13 cellular contexts compared by ENCODE assay signal in genomic region chr2:207161247-207161646, GRCh38. TPM values are rescaled to one million over a fixed set of nuclear protein-coding genes. Genes with fewer than 3 reads are reported as not detected.
DNase-seq lines count a peak whose midpoint lies in the region; ATAC-seq, FAIRE-seq and TF ChIP-seq lines count a peak whose summit lies in the region.
"Had no signal": no experiment of that assay in that cellular context is flagged by ENCODE, and none has a peak within 500 bp of the region (broad histone marks: within the 10 kb centered on the region; RNA-seq: fewer than 3 reads in every experiment).

No MANE protein-coding gene starts in this region.

- H3K27me3 Mint-ChIP-seq in activated T-cell treated with anti-CD3 and anti-CD28 coated beads, Interleukin-2, amount 50 U/mL, for 72 hours (ENCODE audit: low read depth), result peaks cover 12% of the 10 kb centered on the region
- H3K27me3 Mint-ChIP-seq in activated T-cell treated with anti-CD3 and anti-CD28 coated beads, Interleukin-2, amount 50 U/mL, for 4 hours (ENCODE audit: low read depth), result peaks cover 8% of the 10 kb centered on the region
- H3K27me3 Mint-ChIP-seq: activated naive CD8-positive, alpha-beta T cell treated with anti-CD3 and anti-CD28 coated beads, Interleukin-2, amount 10 ng/mL, durations not matched to agents 7 days and 5 days had no signal

- TF ChIP-seq CTCF in astrocyte of the cerebellum (IDR thresholded peaks at IDR 0.05; ENCODE audit: low read depth, low read length, missing control alignments) (no peak), kidney (IDR thresholded peaks at IDR 0.05; ENCODE audit: borderline replicate concordance, extremely low read depth, insufficient read depth) (no peak), thyroid gland (IDR thresholded peaks at IDR 0.05) (no peak), D721Med (IDR thresholded peaks at IDR 0.05; ENCODE audit: insufficient read depth, missing control alignments) (no peak)

- H3K36me3 ChIP-seq in kidney (ENCODE audit: control insufficient read depth in 1 of 2, insufficient read depth in 2 of 2, low read length in 2 of 2) (no peaks in the 10 kb centered on the region), thyroid gland (no peaks in the 10 kb centered on the region)
- H3K36me3 ChIP-seq: WERI-Rb-1 had no signal

- H3K27ac ChIP-seq in kidney (ENCODE audit: low read depth in 2 of 2, low read length in 2 of 2) (peak overlapping the region; percentile 30 to 38), thyroid gland (peak overlapping the region in 2 of 3 donors; percentile 96 to 100)
- H3K27ac ChIP-seq: C4-2B, WERI-Rb-1 had no signal

- in situ Hi-C loops in astrocyte of the cerebellum (cut with HindIII; ENCODE audit: low sequenced_read_pairs), result no loop called here

- peaks cover 82% of the 10 kb centered on the region for H3K4me1 Mint-ChIP-seq in activated T-cell treated with anti-CD3 and anti-CD28 coated beads, Interleukin-2, amount 50 U/mL, for 72 hours (ENCODE audit: low read depth)
- H3K4me1 Mint-ChIP-seq in activated T-cell treated with anti-CD3 and anti-CD28 coated beads, Interleukin-2, amount 50 U/mL, for 4 hours (ENCODE audit: low read depth), result peaks cover 70% of the 10 kb centered on the region

- peaks cover 11 to 15% of the 10 kb centered on the region in 2 donors for H3K36me3 Mint-ChIP-seq in activated T-cell treated with anti-CD3 and anti-CD28 coated beads, Interleukin-2, amount 50 U/mL, for 72 hours (ENCODE audit: insufficient read depth in 2 of 2)
- peaks cover 9% of the 10 kb centered on the region for H3K36me3 Mint-ChIP-seq in activated T-cell treated with anti-CD3 and anti-CD28 coated beads, Interleukin-2, amount 50 U/mL, for 4 hours (ENCODE audit: insufficient read depth)

- no peak for TF ChIP-seq POLR2A in thyroid gland (IDR thresholded peaks at IDR 0.05)

- H3K4me1 ChIP-seq in kidney (ENCODE audit: control insufficient read depth in 1 of 2, insufficient read depth in 1 of 2, low read depth in 1 of 2, low read length in 2 of 2) (peaks cover 10 to 11% of the 10 kb centered on the region in 2 donors), thyroid gland (peaks cover 0 to 55% of the 10 kb centered on the region in 2 donors)

- no peak overlapping the region for H3K9ac ChIP-seq in kidney (ENCODE audit: low read length in 2 of 2)

- no peak for DNase-seq in activated T-cell treated with anti-CD3 and anti-CD28 coated beads, Interleukin-2, amount 50 U/mL, for 72 hours
- no peak for DNase-seq in activated T-cell treated with anti-CD3 and anti-CD28 coated beads, Interleukin-2, amount 50 U/mL, for 4 hours
- no peak for DNase-seq in astrocyte of the cerebellum (ENCODE audit: low read depth)
- no peak for DNase-seq in kidney
- no peak for DNase-seq in thyroid gland
- DNase-seq in D721Med (ENCODE audit: insufficient read length, low spot score), result no peak
- DNase-seq: activated naive CD8-positive, alpha-beta T cell treated with anti-CD3 and anti-CD28 coated beads, Interleukin-2, amount 10 ng/mL, durations not matched to agents 7 days and 5 days; NCI-H524 treated with DMSO at 0.1 percent for 48 hours; WERI-Rb-1 had no signal

- H3K9me3 ChIP-seq in kidney (ENCODE audit: control insufficient read depth in 1 of 2, low read length in 2 of 2), result no peaks in the 10 kb centered on the region
- H3K9me3 ChIP-seq in thyroid gland, result no peaks in the 10 kb centered on the region

- peak overlapping the region; percentile 83 for H3K4me3 ChIP-seq in astrocyte of the cerebellum (ENCODE audit: low read depth, low read length)
- H3K4me3 ChIP-seq in kidney (ENCODE audit: low read length in 2 of 2), result no peak overlapping the region
- H3K4me3 ChIP-seq in thyroid gland (replicated peaks in 1 of 3), result no peak overlapping the region

- H3K9me3 Mint-ChIP-seq in activated T-cell treated with anti-CD3 and anti-CD28 coated beads, Interleukin-2, amount 50 U/mL, for 72 hours, result peaks cover 0 to 3% of the 10 kb centered on the region in 2 donors
- no peaks in the 10 kb centered on the region for H3K9me3 Mint-ChIP-seq in activated T-cell treated with anti-CD3 and anti-CD28 coated beads, Interleukin-2, amount 50 U/mL, for 4 hours
- H3K9me3 Mint-ChIP-seq: activated naive CD8-positive, alpha-beta T cell treated with anti-CD3 and anti-CD28 coated beads, Interleukin-2, amount 10 ng/mL, durations not matched to agents 7 days and 5 days had no signal

- FAIRE-seq in kidney (lab: Jason Lieb, UNC) (no peak), D721Med (lab: Jason Lieb, UNC) (no peak)
- FAIRE-seq: GM18507 had no signal

- intact Hi-C loops in kidney (cut with DNase I) (no loop called here), thyroid gland (cut with DNase I) (no loop called here)

- 70 to 72% methylated on average over 3 of the region's 3 CpGs for WGBS in thyroid gland, 2 donors

- ATAC-seq in activated T-cell treated with anti-CD3 and anti-CD28 coated beads, Interleukin-2, amount 50 U/mL, for 72 hours (replicated peaks in 1 of 2), result no peak
- no peak for ATAC-seq in activated T-cell treated with anti-CD3 and anti-CD28 coated beads, Interleukin-2, amount 50 U/mL, for 4 hours
- ATAC-seq in HG02642 (IDR thresholded peaks at IDR 0.05; ENCODE audit: poor library complexity, unreplicated experiment) (no peak), GM18517 (IDR thresholded peaks at IDR 0.05; ENCODE audit: unreplicated experiment) (no peak)

- H3K27ac Mint-ChIP-seq in activated T-cell treated with anti-CD3 and anti-CD28 coated beads, Interleukin-2, amount 50 U/mL, for 72 hours, result peak overlapping the region; percentile 26
- H3K27ac Mint-ChIP-seq: activated naive CD8-positive, alpha-beta T cell treated with anti-CD3 and anti-CD28 coated beads, Interleukin-2, amount 10 ng/mL, durations not matched to agents 7 days and 5 days had no signal

- H3K4me3 Mint-ChIP-seq in activated T-cell treated with anti-CD3 and anti-CD28 coated beads, Interleukin-2, amount 50 U/mL, for 72 hours, result peak overlapping the region in 1 of 2 donors; percentile 43
- H3K4me3 Mint-ChIP-seq in activated T-cell treated with anti-CD3 and anti-CD28 coated beads, Interleukin-2, amount 50 U/mL, for 4 hours, result no peak overlapping the region
- H3K4me3 Mint-ChIP-seq: activated naive CD8-positive, alpha-beta T cell treated with anti-CD3 and anti-CD28 coated beads, Interleukin-2, amount 10 ng/mL, durations not matched to agents 7 days and 5 days had no signal

- no peaks in the 10 kb centered on the region for H3K27me3 ChIP-seq in thyroid gland

RNA-seq across cellular contexts. Expression of gene KLF7, which starts 4.5 kb away (rescaled TPM):
- 10 to 100 TPM; 31.2 to 43.4 TPM for total RNA-seq in activated T-cell treated with anti-CD3 and anti-CD28 coated beads, Interleukin-2, amount 50 U/mL, for 72 hours
- total RNA-seq in activated T-cell treated with anti-CD3 and anti-CD28 coated beads, Interleukin-2, amount 50 U/mL, for 4 hours, result 10 to 100 TPM in 2 of 3 donors, 1 to 10 TPM in 1; 5.9 to 14.3 (median 13.4) TPM
- total RNA-seq in kidney (61.5 TPM), thyroid gland (10 to 100 TPM; 19.4 to 29.5 (median 25.6) TPM)
- 2.9 TPM for polyA plus RNA-seq in kidney (ENCODE audit: insufficient read depth, low read depth, low replicate concordance)
